15 cellular contexts compared by ENCODE assay signal in genomic region chr10:127976286-127976685, GRCh38.
A peak's percentile ranks its signal among the peaks of the same experiment; 100 is the strongest.
DNase-seq lines count a peak whose midpoint lies in the region; ATAC-seq and TF ChIP-seq lines count a peak whose summit lies in the region.
"Had no signal": no experiment of that assay in that cellular context is flagged by ENCODE, and none has a peak within 500 bp of the region (broad histone marks: within the 10 kb centered on the region; RNA-seq: fewer than 3 reads in every experiment).

No MANE protein-coding gene starts in this region.

- peaks cover 3 to 6% of the 10 kb centered on the region in 2 donors for H3K9me3 ChIP-seq in muscle layer of duodenum (ENCODE audit: control insufficient read depth in 1 of 2, low read length in 2 of 2)
- H3K9me3 ChIP-seq: vagina had no signal

- H3K4me1 Mint-ChIP-seq in natural killer cell treated with Interleukin-12 subunit alpha and Interleukin-12 subunit beta and Interleukin-15 and Interleukin-18, amount 100 ng/mL, for 72 hours (ENCODE audit: low read depth in 2 of 2), result peaks cover 17 to 41% of the 10 kb centered on the region in 2 donors
- H3K4me1 Mint-ChIP-seq in natural killer cell, result peaks cover 22 to 29% of the 10 kb centered on the region in 2 donors

- no peak for ATAC-seq in natural killer cell treated with Interleukin-12 subunit alpha and Interleukin-12 subunit beta and Interleukin-15 and Interleukin-18, amount 100 ng/mL, for 72 hours
- ATAC-seq in natural killer cell, result no peak
- ATAC-seq in GM18861 (IDR thresholded peaks at IDR 0.05; ENCODE audit: unreplicated experiment), result no peak
- ATAC-seq in HG03432 (IDR thresholded peaks at IDR 0.05; ENCODE audit: unreplicated experiment), result no peak
- ATAC-seq: K562, T-cell had no signal

- H3K27ac ChIP-seq in muscle layer of duodenum (ENCODE audit: low read length), result peak overlapping the region; percentile 21
- H3K27ac ChIP-seq: vagina had no signal

- H3K27ac Mint-ChIP-seq in natural killer cell treated with Interleukin-12 subunit alpha and Interleukin-12 subunit beta and Interleukin-15 and Interleukin-18, amount 100 ng/mL, for 72 hours, result peak overlapping the region; percentile 50 to 91
- H3K27ac Mint-ChIP-seq in natural killer cell, result no peak overlapping the region
- H3K27ac Mint-ChIP-seq: activated T-helper 1 cell treated with anti-CD3 and anti-CD28 coated beads, Interleukin-12 subunit alpha, Interleukin-12 subunit beta, Interleukin-2, Interleukin-4 antibody, amounts not matched to agents 30 ng/mL and 10 ng/mL and 1 ng/mL, durations not matched to agents 14 hours and 24 hours and 36 hours; B cell; T-cell had no signal

- H3K27me3 Mint-ChIP-seq in natural killer cell treated with Interleukin-12 subunit alpha and Interleukin-12 subunit beta and Interleukin-15 and Interleukin-18, amount 100 ng/mL, for 72 hours, result peaks cover 0 to 16% of the 10 kb centered on the region in 2 donors
- H3K27me3 Mint-ChIP-seq in natural killer cell (ENCODE audit: low read depth in 2 of 2), result peaks cover 3 to 6% of the 10 kb centered on the region in 2 donors

- no peaks in the 10 kb centered on the region for H3K36me3 Mint-ChIP-seq in natural killer cell treated with Interleukin-12 subunit alpha and Interleukin-12 subunit beta and Interleukin-15 and Interleukin-18, amount 100 ng/mL, for 72 hours
- no peaks in the 10 kb centered on the region for H3K36me3 Mint-ChIP-seq in natural killer cell
- H3K36me3 Mint-ChIP-seq: T-cell had no signal

- H3K36me3 ChIP-seq in muscle layer of duodenum (ENCODE audit: control insufficient read depth in 1 of 2, insufficient read depth in 2 of 2, low read length in 2 of 2), result no peaks in the 10 kb centered on the region
- H3K36me3 ChIP-seq: vagina had no signal

- no peak for DNase-seq in natural killer cell treated with Interleukin-12 subunit alpha and Interleukin-12 subunit beta and Interleukin-15 and Interleukin-18, amount 100 ng/mL, for 72 hours (ENCODE audit: low spot score)
- no peak for DNase-seq in natural killer cell
- peak; percentile 53 for DNase-seq in amniotic epithelial cell (ENCODE audit: low read depth)
- no peak for DNase-seq in NCI-H2081 (lab: John Stamatoyannopoulos, UW)
- no peak for DNase-seq in NK-92 (lab: John Stamatoyannopoulos, UW; ENCODE audit: unreplicated experiment)
- DNase-seq: activated CD4-positive, alpha-beta T cell treated with anti-CD3 and anti-CD28 coated beads for 48 hours; NCI-H2029; T-cell had no signal

- TF ChIP-seq CTCF in natural killer cell (IDR thresholded peaks at IDR 0.05), result no peak

- H3K4me1 ChIP-seq in muscle layer of duodenum (ENCODE audit: control insufficient read depth in 1 of 2, insufficient read depth in 2 of 2, low read length in 2 of 2), result peaks cover 8 to 16% of the 10 kb centered on the region in 2 donors

- H3K4me3 Mint-ChIP-seq in natural killer cell treated with Interleukin-12 subunit alpha and Interleukin-12 subunit beta and Interleukin-15 and Interleukin-18, amount 100 ng/mL, for 72 hours, result no peak overlapping the region
- no peak overlapping the region for H3K4me3 Mint-ChIP-seq in natural killer cell
- H3K4me3 Mint-ChIP-seq: activated T-helper 1 cell treated with anti-CD3 and anti-CD28 coated beads, Interleukin-12 subunit alpha, Interleukin-12 subunit beta, Interleukin-2, Interleukin-4 antibody, amounts not matched to agents 30 ng/mL and 10 ng/mL and 1 ng/mL, durations not matched to agents 14 hours and 24 hours and 36 hours; B cell; T-cell had no signal

- intact Hi-C loops in natural killer cell (cut with micrococcal nuclease), result no loop called here

- no peaks in the 10 kb centered on the region for H3K27me3 ChIP-seq in muscle layer of duodenum (ENCODE audit: low read depth, low read length)
- H3K27me3 ChIP-seq: vagina had no signal

- H3K4me3 ChIP-seq in muscle layer of duodenum (ENCODE audit: low read depth in 1 of 2, low read length in 2 of 2), result no peak overlapping the region
- H3K4me3 ChIP-seq: K562, vagina had no signal

- no peaks in the 10 kb centered on the region for H3K9me3 Mint-ChIP-seq in natural killer cell treated with Interleukin-12 subunit alpha and Interleukin-12 subunit beta and Interleukin-15 and Interleukin-18, amount 100 ng/mL, for 72 hours
- no peaks in the 10 kb centered on the region for H3K9me3 Mint-ChIP-seq in natural killer cell

Comparison
In these comparisons a context has a peak if more than half of its experiments do, and no peak if none do; other contexts are left out.
1. H3K27ac Mint-ChIP-seq: peak in natural killer cell treated with Interleukin-12 subunit alpha and Interleukin-12 subunit beta and Interleukin-15 and Interleukin-18, amount 100 ng/mL, for 72 hours (2 of 2); none in natural killer cell (0 of 2).